In the genomic region with DNA sequence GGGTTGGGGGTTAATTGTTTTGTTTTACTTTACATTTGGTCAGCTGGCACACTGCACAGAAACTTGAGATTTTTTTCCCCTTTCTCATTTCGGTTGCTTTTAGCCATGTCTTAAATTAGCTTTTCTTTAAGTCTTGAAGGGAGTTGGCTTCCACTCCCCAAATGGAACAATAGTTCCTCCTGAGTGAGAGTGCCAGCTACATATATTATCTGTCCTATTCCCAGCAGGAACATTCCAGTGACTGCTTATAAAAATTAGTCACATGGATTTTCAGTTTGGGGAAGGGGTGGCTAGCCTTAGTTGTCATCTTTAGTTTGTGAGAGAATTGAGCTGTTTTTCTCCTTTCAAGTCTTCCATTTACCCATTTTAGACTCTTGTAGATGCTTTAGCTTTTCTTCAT, we compare ENCODE assay signal across 2 cellular contexts.
TF ChIP-seq lines count a peak whose summit lies in the region.

No MANE protein-coding gene starts in this region.

TF ChIP-seq in SK-N-SH, 30 proteins besides CTCF, POLR2A, EP300 and RAD21 (continued from another document):
- TF ChIP-seq, protein P1, sequence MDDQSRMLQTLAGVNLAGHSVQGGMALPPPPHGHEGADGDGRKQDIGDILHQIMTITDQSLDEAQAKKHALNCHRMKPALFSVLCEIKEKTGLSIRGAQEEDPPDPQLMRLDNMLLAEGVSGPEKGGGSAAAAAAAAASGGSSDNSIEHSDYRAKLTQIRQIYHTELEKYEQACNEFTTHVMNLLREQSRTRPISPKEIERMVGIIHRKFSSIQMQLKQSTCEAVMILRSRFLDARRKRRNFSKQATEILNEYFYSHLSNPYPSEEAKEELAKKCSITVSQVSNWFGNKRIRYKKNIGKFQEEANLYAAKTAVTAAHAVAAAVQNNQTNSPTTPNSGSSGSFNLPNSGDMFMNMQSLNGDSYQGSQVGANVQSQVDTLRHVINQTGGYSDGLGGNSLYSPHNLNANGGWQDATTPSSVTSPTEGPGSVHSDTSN (IDR thresholded peaks at IDR 0.05), result no peak
- TF ChIP-seq, protein P2, sequence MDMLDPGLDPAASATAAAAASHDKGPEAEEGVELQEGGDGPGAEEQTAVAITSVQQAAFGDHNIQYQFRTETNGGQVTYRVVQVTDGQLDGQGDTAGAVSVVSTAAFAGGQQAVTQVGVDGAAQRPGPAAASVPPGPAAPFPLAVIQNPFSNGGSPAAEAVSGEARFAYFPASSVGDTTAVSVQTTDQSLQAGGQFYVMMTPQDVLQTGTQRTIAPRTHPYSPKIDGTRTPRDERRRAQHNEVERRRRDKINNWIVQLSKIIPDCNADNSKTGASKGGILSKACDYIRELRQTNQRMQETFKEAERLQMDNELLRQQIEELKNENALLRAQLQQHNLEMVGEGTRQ (IDR thresholded peaks at IDR 0.05; ENCODE audit: borderline replicate concordance, low read depth, low read length), result no peak

TF ChIP-seq in SK-N-SH treated with all-trans-retinoic acid at 6 μM for 48 hours, 23 proteins besides CTCF, POLR2A, EP300 and RAD21 (continued from another document):
- TF ChIP-seq, protein P3, sequence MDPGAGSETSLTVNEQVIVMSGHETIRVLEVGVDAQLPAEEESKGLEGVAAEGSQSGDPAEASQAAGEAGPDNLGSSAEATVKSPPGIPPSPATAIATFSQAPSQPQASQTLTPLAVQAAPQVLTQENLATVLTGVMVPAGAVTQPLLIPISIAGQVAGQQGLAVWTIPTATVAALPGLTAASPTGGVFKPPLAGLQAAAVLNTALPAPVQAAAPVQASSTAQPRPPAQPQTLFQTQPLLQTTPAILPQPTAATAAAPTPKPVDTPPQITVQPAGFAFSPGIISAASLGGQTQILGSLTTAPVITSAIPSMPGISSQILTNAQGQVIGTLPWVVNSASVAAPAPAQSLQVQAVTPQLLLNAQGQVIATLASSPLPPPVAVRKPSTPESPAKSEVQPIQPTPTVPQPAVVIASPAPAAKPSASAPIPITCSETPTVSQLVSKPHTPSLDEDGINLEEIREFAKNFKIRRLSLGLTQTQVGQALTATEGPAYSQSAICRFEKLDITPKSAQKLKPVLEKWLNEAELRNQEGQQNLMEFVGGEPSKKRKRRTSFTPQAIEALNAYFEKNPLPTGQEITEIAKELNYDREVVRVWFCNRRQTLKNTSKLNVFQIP (CRISPR knock-in tag; IDR thresholded peaks at IDR 0.05; ENCODE audit: borderline replicate concordance, low read depth), result no peak
- no peak for TF ChIP-seq RARB (CRISPR knock-in tag; IDR thresholded peaks at IDR 0.05)
- no peak for TF ChIP-seq ESRRG (CRISPR knock-in tag; IDR thresholded peaks at IDR 0.05)
- TF ChIP-seq ZC3H10 (CRISPR knock-in tag; IDR thresholded peaks at IDR 0.05), result no peak
- TF ChIP-seq, protein P4, sequence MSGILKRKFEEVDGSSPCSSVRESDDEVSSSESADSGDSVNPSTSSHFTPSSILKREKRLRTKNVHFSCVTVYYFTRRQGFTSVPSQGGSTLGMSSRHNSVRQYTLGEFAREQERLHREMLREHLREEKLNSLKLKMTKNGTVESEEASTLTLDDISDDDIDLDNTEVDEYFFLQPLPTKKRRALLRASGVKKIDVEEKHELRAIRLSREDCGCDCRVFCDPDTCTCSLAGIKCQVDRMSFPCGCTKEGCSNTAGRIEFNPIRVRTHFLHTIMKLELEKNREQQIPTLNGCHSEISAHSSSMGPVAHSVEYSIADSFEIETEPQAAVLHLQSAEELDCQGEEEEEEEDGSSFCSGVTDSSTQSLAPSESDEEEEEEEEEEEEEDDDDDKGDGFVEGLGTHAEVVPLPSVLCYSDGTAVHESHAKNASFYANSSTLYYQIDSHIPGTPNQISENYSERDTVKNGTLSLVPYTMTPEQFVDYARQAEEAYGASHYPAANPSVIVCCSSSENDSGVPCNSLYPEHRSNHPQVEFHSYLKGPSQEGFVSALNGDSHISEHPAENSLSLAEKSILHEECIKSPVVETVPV (CRISPR knock-in tag; IDR thresholded peaks at IDR 0.05), result no peak
- TF ChIP-seq PPARA (CRISPR knock-in tag; IDR thresholded peaks at IDR 0.05; ENCODE audit: borderline replicate concordance), result no peak
- TF ChIP-seq TOX (CRISPR knock-in tag; IDR thresholded peaks at IDR 0.05; ENCODE audit: borderline replicate concordance), result no peak
